Comparison of ENCODE assay signal across 28 cellular contexts in the genomic region with DNA sequence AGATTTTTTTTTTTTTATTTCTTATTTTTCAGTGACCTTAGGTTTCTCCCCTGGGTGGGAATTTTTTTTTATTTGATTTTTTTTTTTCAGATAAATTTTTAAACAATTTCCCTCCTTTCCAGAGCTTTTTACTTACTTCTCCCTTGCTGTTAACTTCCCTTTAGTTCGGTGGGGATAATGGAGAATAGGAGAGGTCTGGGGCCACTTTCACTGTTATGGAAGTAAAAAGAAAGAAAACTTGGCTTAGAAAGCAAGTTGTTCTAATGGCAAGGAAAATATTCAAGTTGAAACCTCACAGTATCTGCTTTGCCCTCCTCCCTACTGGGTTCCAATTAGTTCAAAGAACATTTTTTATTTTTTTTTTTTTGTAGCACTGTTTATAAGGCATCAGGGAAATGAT.
"Had no signal": no experiment of that assay in that cellular context is flagged by ENCODE, and none has a peak within 500 bp of the region (broad histone marks: within the 10 kb centered on the region; RNA-seq: fewer than 3 reads in every experiment).

No MANE protein-coding gene starts in this region.

- H3K4me1 ChIP-seq: colonic mucosa, esophagus squamous epithelium, gastrocnemius medialis, heart right ventricle, left ventricle myocardium inferior, lower lobe of right lung had no signal

- H3K36me3 ChIP-seq: colonic mucosa, esophagus squamous epithelium, gastrocnemius medialis, heart right ventricle, left ventricle myocardium inferior, lower lobe of right lung had no signal

- H3K27me3 ChIP-seq: colonic mucosa, esophagus squamous epithelium, gastrocnemius medialis, heart right ventricle had no signal

- DNase-seq: colonic mucosa; cortex of kidney; effector CD8-positive, alpha-beta T cell; effector memory CD8-positive, alpha-beta T cell; endodermal cell; erythroblast; esophagus squamous epithelium; foreskin fibroblast; foreskin melanocyte; gastrocnemius medialis; glutamatergic neuron; head of caudate nucleus; heart right ventricle; hippocampal formation; immature natural killer cell; islet precursor cell; kidney; kidney glomerular epithelial cell; left colon; left ventricle myocardium inferior; lower lobe of right lung; mesenchymal stem cell; mucosa of descending colon; naive B cell; naive thymus-derived CD8-positive, alpha-beta T cell had no signal

- H3K27ac ChIP-seq: colonic mucosa, epithelial cell of prostate, esophagus squamous epithelium, gastrocnemius medialis, heart right ventricle, left ventricle myocardium inferior, lower lobe of right lung had no signal

- H3K9me3 ChIP-seq: colonic mucosa, esophagus squamous epithelium, gastrocnemius medialis, heart right ventricle, left ventricle myocardium inferior, lower lobe of right lung, mucosa of descending colon had no signal

- H3K4me3 ChIP-seq: colonic mucosa, esophagus squamous epithelium, gastrocnemius medialis, heart right ventricle, left ventricle myocardium inferior, lower lobe of right lung, mucosa of descending colon had no signal

- ATAC-seq: effector memory CD8-positive, alpha-beta T cell; esophagus mucosa; gastrocnemius medialis; heart right ventricle; left colon; left lobe of liver; lower lobe of right lung; mucosa of descending colon; naive thymus-derived CD8-positive, alpha-beta T cell had no signal
